In the genomic region with DNA sequence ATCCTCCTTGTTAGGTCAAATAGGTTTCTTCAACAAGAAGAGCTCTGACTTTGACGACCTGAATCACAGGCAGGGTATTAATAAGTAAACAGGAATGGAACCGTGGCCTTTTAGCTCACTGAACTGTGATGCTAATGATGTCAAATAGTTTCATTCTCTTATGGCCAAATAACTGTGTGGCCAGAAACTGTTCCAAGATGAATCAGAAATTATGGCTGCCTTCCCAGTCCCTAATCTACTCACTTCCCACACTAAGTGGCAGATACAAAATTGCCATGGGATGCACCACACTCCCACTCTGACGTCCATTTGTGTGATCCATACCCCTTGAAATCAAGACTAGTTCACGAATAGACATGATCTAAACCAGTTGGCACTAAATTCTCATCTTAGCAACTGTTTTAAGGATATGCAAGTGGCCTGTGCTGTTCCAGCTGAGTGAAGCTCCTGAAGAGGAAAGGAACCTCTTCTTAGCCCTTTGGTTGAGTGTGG, we compare ENCODE assay signal across 12 cellular contexts.
DNase-seq lines count a peak whose midpoint lies in the region; ATAC-seq, FAIRE-seq and TF ChIP-seq lines count a peak whose summit lies in the region.
"Had no signal": no experiment of that assay in that cellular context is flagged by ENCODE, and none has a peak within 500 bp of the region (broad histone marks: within the 10 kb centered on the region; RNA-seq: fewer than 3 reads in every experiment).

No MANE protein-coding gene starts in this region.

- no peak overlapping the region for H2AFZ ChIP-seq in smooth muscle cell (ENCODE audit: low read depth)

- H3K4me3 ChIP-seq in brain microvascular endothelial cell (ENCODE audit: low read depth, low read length) (no peak overlapping the region), kidney (ENCODE audit: low read length in 2 of 2) (no peak overlapping the region), thyroid gland (replicated peaks in 1 of 3) (no peak overlapping the region), smooth muscle cell (no peak overlapping the region)

- no peaks in the 10 kb centered on the region for H3K79me2 ChIP-seq in smooth muscle cell (ENCODE audit: low read depth)

- no peak overlapping the region for H3K4me2 ChIP-seq in smooth muscle cell

- no peak for ATAC-seq in stimulated activated memory B cell treated with anti-CD40 and anti-IgM and Interleukin-4, amounts not matched to agents 10 μg/mL and 1 μg/mL and 100 μg/mL, for 72 hours
- ATAC-seq in HG03439 (IDR thresholded peaks at IDR 0.05; ENCODE audit: unreplicated experiment), result no peak

- intact Hi-C loops in kidney (cut with DNase I) (no loop called here), thyroid gland (cut with DNase I) (no loop called here)

- H3K36me3 ChIP-seq in brain microvascular endothelial cell (replicated peaks) (no peaks in the 10 kb centered on the region), kidney (ENCODE audit: control insufficient read depth in 1 of 2, insufficient read depth in 2 of 2, low read length in 2 of 2) (no peaks in the 10 kb centered on the region), thyroid gland (no peaks in the 10 kb centered on the region), smooth muscle cell (ENCODE audit: low read depth) (no peaks in the 10 kb centered on the region)

- no peak for FAIRE-seq in kidney (lab: Jason Lieb, UNC)

- H3K9me3 Mint-ChIP-seq in stimulated activated memory B cell treated with anti-CD40 and anti-IgM and Interleukin-4, amounts not matched to agents 10 μg/mL and 1 μg/mL and 100 μg/mL, for 72 hours, result no peaks in the 10 kb centered on the region
- H3K9me3 Mint-ChIP-seq: activated B cell treated with CpG ODN at 0.5 μM for 24 hours had no signal

- H3K4me1 ChIP-seq in kidney (ENCODE audit: control insufficient read depth in 1 of 2, insufficient read depth in 1 of 2, low read depth in 1 of 2, low read length in 2 of 2) (no peaks in the 10 kb centered on the region), thyroid gland (no peaks in the 10 kb centered on the region), smooth muscle cell (ENCODE audit: low read depth) (no peaks in the 10 kb centered on the region)

- H3K9me3 ChIP-seq in kidney (ENCODE audit: control insufficient read depth in 1 of 2, low read length in 2 of 2), result no peaks in the 10 kb centered on the region
- no peaks in the 10 kb centered on the region for H3K9me3 ChIP-seq in thyroid gland
- H3K9me3 ChIP-seq in smooth muscle cell (replicated peaks; ENCODE audit: low read depth), result no peaks in the 10 kb centered on the region

- no peaks in the 10 kb centered on the region for H3K27me3 Mint-ChIP-seq in stimulated activated memory B cell treated with anti-CD40 and anti-IgM and Interleukin-4, amounts not matched to agents 10 μg/mL and 1 μg/mL and 100 μg/mL, for 72 hours
- H3K27me3 Mint-ChIP-seq: activated B cell treated with CpG ODN at 0.5 μM for 24 hours had no signal

- peak overlapping the region; percentile 99 for H3K27ac ChIP-seq in brain microvascular endothelial cell
- peak overlapping the region; percentile 39 to 65 for H3K27ac ChIP-seq in kidney (ENCODE audit: low read depth in 2 of 2, low read length in 2 of 2)
- H3K27ac ChIP-seq in thyroid gland, result peak overlapping the region in 2 of 3 donors; percentile 11 to 50
- no peak overlapping the region for H3K27ac ChIP-seq in smooth muscle cell (ENCODE audit: low read depth)

- DNase-seq in HT1080 (ENCODE audit: low read depth) (peak; percentile 88), brain microvascular endothelial cell (peak; percentile 97), kidney (no peak), thyroid gland (no peak), Ammon's horn (ENCODE audit: low spot score) (no peak), smooth muscle cell (lab: John Stamatoyannopoulos, UW; ENCODE audit: unreplicated experiment) (no peak)
- DNase-seq: activated B cell treated with CpG ODN at 0.5 μM for 24 hours, GOT3, islet precursor cell, NCI-H526 treated with DMSO at 0.1 percent for 48 hours had no signal

- H3K27ac Mint-ChIP-seq in stimulated activated memory B cell treated with anti-CD40 and anti-IgM and Interleukin-4, amounts not matched to agents 10 μg/mL and 1 μg/mL and 100 μg/mL, for 72 hours, result no peak overlapping the region
- H3K27ac Mint-ChIP-seq: activated B cell treated with CpG ODN at 0.5 μM for 24 hours had no signal

- TF ChIP-seq CTCF in brain microvascular endothelial cell (IDR thresholded peaks at IDR 0.05; ENCODE audit: low read depth, low read length, missing control alignments) (no peak), kidney (IDR thresholded peaks at IDR 0.05; ENCODE audit: borderline replicate concordance, extremely low read depth, insufficient read depth) (no peak), thyroid gland (IDR thresholded peaks at IDR 0.05) (no peak), smooth muscle cell (IDR thresholded peaks at IDR 0.05; ENCODE audit: borderline replicate concordance, insufficient read depth, poor library complexity, severe bottlenecking) (no peak)

- H3K36me3 Mint-ChIP-seq in stimulated activated memory B cell treated with anti-CD40 and anti-IgM and Interleukin-4, amounts not matched to agents 10 μg/mL and 1 μg/mL and 100 μg/mL, for 72 hours, result no peaks in the 10 kb centered on the region

- H3K4me3 Mint-ChIP-seq in stimulated activated memory B cell treated with anti-CD40 and anti-IgM and Interleukin-4, amounts not matched to agents 10 μg/mL and 1 μg/mL and 100 μg/mL, for 72 hours, result no peak overlapping the region
- H3K4me3 Mint-ChIP-seq: activated B cell treated with CpG ODN at 0.5 μM for 24 hours had no signal

- TF ChIP-seq POLR2A in thyroid gland (IDR thresholded peaks at IDR 0.05), result no peak

- no peaks in the 10 kb centered on the region for H3K27me3 ChIP-seq in brain microvascular endothelial cell (replicated peaks)
- no peaks in the 10 kb centered on the region for H3K27me3 ChIP-seq in thyroid gland
- H3K27me3 ChIP-seq in smooth muscle cell (ENCODE audit: low read depth), result no peaks in the 10 kb centered on the region

- no peaks in the 10 kb centered on the region for H3K4me1 Mint-ChIP-seq in stimulated activated memory B cell treated with anti-CD40 and anti-IgM and Interleukin-4, amounts not matched to agents 10 μg/mL and 1 μg/mL and 100 μg/mL, for 72 hours
- H3K4me1 Mint-ChIP-seq: activated B cell treated with CpG ODN at 0.5 μM for 24 hours had no signal

- H3K9ac ChIP-seq in kidney (ENCODE audit: low read length in 2 of 2), result no peak overlapping the region
- no peak overlapping the region for H3K9ac ChIP-seq in smooth muscle cell (ENCODE audit: low read depth)

- H4K20me1 ChIP-seq in smooth muscle cell (ENCODE audit: low read depth), result no peaks in the 10 kb centered on the region

- H3F3A ChIP-seq in smooth muscle cell (ENCODE audit: low read depth), result no peaks in the 10 kb centered on the region

- in situ Hi-C loops in brain microvascular endothelial cell (cut with HindIII; ENCODE audit: low pct_ligation_motif_present, low sequenced_read_pairs), result no loop called here

- WGBS in thyroid gland, 2 donors, result 66 to 85% methylated on average over 4 of the region's 4 CpGs
- WGBS in smooth muscle cell (ENCODE audit: low lambda C conversion rate), result 77% methylated on average over 4 of the region's 4 CpGs

Comparison
In these comparisons a context has a peak if more than half of its experiments do, and no peak if none do; other contexts are left out.
1. DNase-seq: peak in HT1080 (single experiment) and brain microvascular endothelial cell (single experiment); none in kidney (single experiment), thyroid gland (0 of 2), Ammon's horn (single experiment) and smooth muscle cell (single experiment).